8 cellular contexts compared by ENCODE assay signal in genomic region chr15:89244512-89244869, GRCh38. TPM values are rescaled to one million over a fixed set of nuclear protein-coding genes. Genes with fewer than 3 reads are reported as not detected.
DNase-seq lines count a peak whose midpoint lies in the region; ATAC-seq and TF ChIP-seq lines count a peak whose summit lies in the region.

No MANE protein-coding gene starts in this region.

- POLR2A ChIA-PET in AG04450 (lab: Yijun Ruan, JAX): interaction anchor here (0.6 to 0.8 kb wide), 2 partner anchors 46 to 77 kb away, joined by 3 to 6 read pairs; no protein-coding TSS in a partner anchor

- peak overlapping the region; percentile 83 for H3K9ac ChIP-seq in Karpas-422 (ENCODE audit: low read length)

- TF ChIP-seq CTCF in AG04450 (IDR thresholded peaks at IDR 0.05; ENCODE audit: low read depth, low read length) (no peak), osteocyte (IDR thresholded peaks at IDR 0.05) (no peak)

- H3K9me3 ChIP-seq in AG04450 (ENCODE audit: control insufficient read depth, insufficient read depth, low read length): peaks cover 6% of the 10 kb centered on the region; the same call in 1 of the 2 replicates
- no peaks in the 10 kb centered on the region for H3K9me3 ChIP-seq in Karpas-422 (ENCODE audit: low read length)
- no peaks in the 10 kb centered on the region for H3K9me3 ChIP-seq in effector memory CD4-positive, alpha-beta T cell (ENCODE audit: control insufficient read depth, low read length)

- H3K27me3 ChIP-seq in AG04450 (ENCODE audit: control insufficient read depth, insufficient read depth, low read length) (no peaks in the 10 kb centered on the region), Karpas-422 (ENCODE audit: low read length) (no peaks in the 10 kb centered on the region)
- no peaks in the 10 kb centered on the region for H3K27me3 ChIP-seq in effector memory CD4-positive, alpha-beta T cell (replicated peaks; ENCODE audit: control insufficient read depth, insufficient read depth, low read length, poor library complexity, severe bottlenecking)

- no peak overlapping the region for H3K27ac ChIP-seq in AG04450 (ENCODE audit: low read depth, low read length)
- peak overlapping the region; percentile 80 for H3K27ac ChIP-seq in Karpas-422 (ENCODE audit: low read length)
- peak overlapping the region; percentile 11 for H3K27ac ChIP-seq in effector memory CD4-positive, alpha-beta T cell (ENCODE audit: insufficient read depth, low read length, poor library complexity, severe bottlenecking)

- peak; percentile 4 for ATAC-seq in GM19397 (IDR thresholded peaks at IDR 0.05; ENCODE audit: unreplicated experiment)

- peak overlapping the region; percentile 84 for H3K4me2 ChIP-seq in Karpas-422 (ENCODE audit: low read depth, low read length, poor library complexity, severe bottlenecking)

- peaks cover 7% of the 10 kb centered on the region for H3K27me3 Mint-ChIP-seq in osteocyte (ENCODE audit: unreplicated experiment)

- peaks cover 20% of the 10 kb centered on the region for H3K4me1 ChIP-seq in Karpas-422 (ENCODE audit: low read length)
- H3K4me1 ChIP-seq in effector memory CD4-positive, alpha-beta T cell (ENCODE audit: control insufficient read depth, insufficient read depth, low read length, poor library complexity, severe bottlenecking): peaks cover 12% of the 10 kb centered on the region

- H3K4me3 ChIP-seq in AG04450 (ENCODE audit: low read depth, low read length) (peak overlapping the region; percentile 93), Karpas-422 (ENCODE audit: low read length) (peak overlapping the region; percentile 89)
- H3K4me3 ChIP-seq in effector memory CD4-positive, alpha-beta T cell (ENCODE audit: insufficient read depth, low read depth, low read length, poor library complexity, severe bottlenecking): peak overlapping the region; percentile 74

- H3K4me3 Mint-ChIP-seq in osteocyte (ENCODE audit: unreplicated experiment): peak overlapping the region; percentile 88

- H3K27ac Mint-ChIP-seq in osteocyte (ENCODE audit: unreplicated experiment): peak overlapping the region; percentile 75

- no peaks in the 10 kb centered on the region for H3K9me2 ChIP-seq in Karpas-422 (replicated peaks; ENCODE audit: insufficient read depth, low read length)

- H3K4me1 Mint-ChIP-seq in osteocyte (ENCODE audit: unreplicated experiment): peaks cover 23% of the 10 kb centered on the region

- no peaks in the 10 kb centered on the region for H3K9me3 Mint-ChIP-seq in osteocyte (ENCODE audit: unreplicated experiment)

- CTCF ChIA-PET in AG04450 (lab: Charles Lee): interaction anchor here (0.6 to 4.6 kb wide), 8 partner anchors 27 to 340 kb away, joined by 3 to 53 read pairs (median 4); no protein-coding TSS in a partner anchor

- no peaks in the 10 kb centered on the region for H4K20me1 ChIP-seq in Karpas-422 (ENCODE audit: insufficient read depth, low read depth, low read length)

- peak overlapping the region; percentile 74 for H2AFZ ChIP-seq in Karpas-422 (ENCODE audit: low read length)

- peaks cover 33% of the 10 kb centered on the region for H3K36me3 ChIP-seq in Karpas-422 (ENCODE audit: insufficient read depth, low read length)
- no peaks in the 10 kb centered on the region for H3K36me3 ChIP-seq in effector memory CD4-positive, alpha-beta T cell (ENCODE audit: control insufficient read depth, insufficient read depth, low read length)

- in situ Hi-C loops in ACHN (cut with HindIII; ENCODE audit: low pct_ligation_motif_present, low pct_unique_long_range_greater_than_20kb, low sequenced_read_pairs): no loop called here

- no peaks in the 10 kb centered on the region for H3K36me3 Mint-ChIP-seq in osteocyte (ENCODE audit: unreplicated experiment)

- peaks cover 54% of the 10 kb centered on the region for H3K79me2 ChIP-seq in Karpas-422 (ENCODE audit: low read length)

- DNase-seq in AG04450 (ENCODE audit: low read depth, low spot score): no peak
- no peak for DNase-seq in Karpas-422
- DNase-seq in effector memory CD4-positive, alpha-beta T cell: no peak
- no peak for DNase-seq in osteocyte (ENCODE audit: extremely low spot score, unreplicated experiment)
- DNase-seq in NCI-H446 treated with DMSO at 0.1 percent for 48 hours (lab: John Stamatoyannopoulos, UW): no peak
- no peak for DNase-seq in NCI-H774 (lab: John Stamatoyannopoulos, UW)
- DNase-seq in ACHN: no peak

RNA-seq across cellular contexts. Expression of gene FANCI, which starts 0.7 kb away (rescaled TPM):
- polyA plus RNA-seq in AG04450 (2011; rRNA removed): 9.2 and 13.2 TPM in 2 replicates
- polyA minus RNA-seq in AG04450 (2011; rRNA and poly(A)+ RNA removed): 5.5 and 9.5 TPM in 2 replicates
- 44.3 and 60.3 TPM in 2 replicates for total RNA-seq in Karpas-422 (2014; rRNA removed; shearing (Covaris generic); ENCODE audit: low replicate concordance)
- total RNA-seq in osteocyte: 11.3 and 14.9 TPM in 2 replicates

RNA-seq across cellular contexts. Expression of gene RLBP1, which starts 23.1 kb away (rescaled TPM):
- not detected in 2 replicates for polyA plus RNA-seq in AG04450 (2011; rRNA removed)
- not detected in 2 replicates for polyA minus RNA-seq in AG04450 (2011; rRNA and poly(A)+ RNA removed)
- total RNA-seq in Karpas-422 (2014; rRNA removed; shearing (Covaris generic); ENCODE audit: low replicate concordance): not detected in 2 replicates
- not detected in 2 replicates for total RNA-seq in osteocyte
